8 cellular contexts compared by ENCODE assay signal in the genomic region with DNA sequence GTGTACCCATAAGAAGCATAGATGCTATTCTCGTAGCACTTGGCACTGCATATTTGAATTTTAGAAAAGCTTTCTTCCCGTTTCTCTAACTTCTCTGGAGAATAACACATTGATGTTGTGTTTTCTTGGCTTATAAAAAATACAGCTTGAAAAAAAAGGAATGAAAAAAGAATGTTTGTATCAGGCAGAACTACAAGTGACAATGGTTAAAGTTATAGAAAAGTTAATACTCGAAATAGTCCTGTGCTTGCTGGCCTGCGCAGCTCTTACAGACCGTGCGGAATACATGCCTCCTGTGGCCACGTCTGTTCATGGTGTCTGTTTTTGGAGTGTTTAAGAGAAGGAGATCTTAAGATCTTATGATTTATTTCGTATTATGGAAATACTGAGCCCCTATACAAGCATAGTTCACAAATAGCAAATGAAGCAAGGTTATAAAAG. TPM values are rescaled to one million over a fixed set of nuclear protein-coding genes. Genes with fewer than 3 reads are reported as not detected.
DNase-seq lines count a peak whose midpoint lies in the region; ATAC-seq and TF ChIP-seq lines count a peak whose summit lies in the region.

No MANE protein-coding gene starts in this region.

- ATAC-seq in GM19463 (IDR thresholded peaks at IDR 0.05; ENCODE audit: unreplicated experiment) (peak; percentile 23), foreskin keratinocyte (no peak), HG02885 (IDR thresholded peaks at IDR 0.05; ENCODE audit: poor library complexity, unreplicated experiment) (no peak)

- no peak overlapping the region for H3K27ac ChIP-seq in foreskin keratinocyte

- H3K9me3 Mint-ChIP-seq in endothelial cell (ENCODE audit: unreplicated experiment), result no peaks in the 10 kb centered on the region
- H3K9me3 Mint-ChIP-seq in neural crest cell, result no peaks in the 10 kb centered on the region

- no peak for DNase-seq in BJ (ENCODE audit: low read depth)
- DNase-seq in OCI-M1 (lab: John Stamatoyannopoulos, UW), result peak; percentile 71
- no peak for DNase-seq in endothelial cell (ENCODE audit: low spot score)
- no peak for DNase-seq in neural crest cell (ENCODE audit: low read depth, low spot score)
- DNase-seq in NOMO-1 (lab: John Stamatoyannopoulos, UW; ENCODE audit: unreplicated experiment in 2 of 2), result no peak
- DNase-seq in foreskin keratinocyte, result no peak

- H3K27ac Mint-ChIP-seq in endothelial cell (ENCODE audit: unreplicated experiment) (peak overlapping the region; percentile 93), neural crest cell (ENCODE audit: unreplicated experiment) (no peak overlapping the region)

- H3K4me3 Mint-ChIP-seq in endothelial cell (ENCODE audit: unreplicated experiment) (peak overlapping the region; percentile 92), neural crest cell (peak overlapping the region; percentile 97)

- CTCF ChIA-PET in BJ (lab: Yijun Ruan, JAX), result interaction anchor here (1.2 to 1.4 kb wide), 3 partner anchors 9 to 13 kb away, joined by 3 to 4 read pairs (median 3); no protein-coding TSS in a partner anchor

- H3K4me1 Mint-ChIP-seq in endothelial cell (ENCODE audit: unreplicated experiment) (peaks cover 7% of the 10 kb centered on the region), neural crest cell (peaks cover 8% of the 10 kb centered on the region)

- POLR2A ChIA-PET in BJ (lab: Charles Lee), result interaction anchor here (1.2 kb wide), 1 partner anchor 11 kb away, joined by 3 read pairs; no protein-coding TSS in a partner anchor

- no peak for TF ChIP-seq CTCF in BJ (IDR thresholded peaks at IDR 0.05; ENCODE audit: insufficient read depth, low read depth, low read length)
- TF ChIP-seq CTCF in endothelial cell (IDR thresholded peaks at IDR 0.05; ENCODE audit: unreplicated experiment), result no peak
- TF ChIP-seq CTCF in neural crest cell (conservative IDR thresholded peaks at IDR 0.05), result no peak
- no peak for TF ChIP-seq CTCF in foreskin keratinocyte (conservative IDR thresholded peaks at IDR 0.05)

- peak overlapping the region; percentile 52 for H3K4me3 ChIP-seq in BJ (ENCODE audit: low read depth, low read length)

- no peaks in the 10 kb centered on the region for H3K4me1 ChIP-seq in foreskin keratinocyte

- no peaks in the 10 kb centered on the region for H3K36me3 ChIP-seq in BJ (ENCODE audit: control insufficient read depth, insufficient read depth, low read length)

- no peaks in the 10 kb centered on the region for H3K36me3 Mint-ChIP-seq in endothelial cell (ENCODE audit: low read depth, unreplicated experiment)
- no peaks in the 10 kb centered on the region for H3K36me3 Mint-ChIP-seq in neural crest cell (ENCODE audit: low read depth)

- H3K27me3 Mint-ChIP-seq in endothelial cell (ENCODE audit: unreplicated experiment), result peaks cover 3% of the 10 kb centered on the region
- H3K27me3 Mint-ChIP-seq in neural crest cell (ENCODE audit: low read depth), result peaks cover 6% of the 10 kb centered on the region

- H3K27me3 ChIP-seq in BJ (ENCODE audit: control insufficient read depth, insufficient read depth, low read length), result no peaks in the 10 kb centered on the region; the same call in none of the 2 replicates
- peaks cover 6% of the 10 kb centered on the region for H3K27me3 ChIP-seq in foreskin keratinocyte

RNA-seq across cellular contexts. Expression of a gene that starts 0.8 kb away (rescaled TPM):
- polyA plus RNA-seq in BJ (2011; rRNA removed) (2.2 and 2.9 TPM in 2 replicates), foreskin keratinocyte (0.30 and 0.40 TPM in 2 replicates)
- 1.8 and 3.8 TPM in 2 replicates for polyA minus RNA-seq in BJ (2011; rRNA and poly(A)+ RNA removed)
- total RNA-seq in endothelial cell (ENCODE audit: unreplicated experiment) (2.4 TPM), neural crest cell (3.5 and 4.7 TPM in 2 replicates), foreskin keratinocyte (1.0 TPM in 2 replicates)

RNA-seq across cellular contexts. Expression of a gene that starts 41.1 kb away (rescaled TPM):
- 58.0 and 117 TPM in 2 replicates for polyA plus RNA-seq in BJ (2011; rRNA removed)
- 65.8 and 74.9 TPM in 2 replicates for polyA minus RNA-seq in BJ (2011; rRNA and poly(A)+ RNA removed)
- 171 TPM for total RNA-seq in endothelial cell (ENCODE audit: unreplicated experiment)
- total RNA-seq in neural crest cell, result 106 and 107 TPM in 2 replicates
- total RNA-seq in foreskin keratinocyte, result 165 and 168 TPM in 2 replicates
- polyA plus RNA-seq in foreskin keratinocyte, result 37.1 and 47.6 TPM in 2 replicates

RNA-seq across cellular contexts. Expression of a gene that starts 44.9 kb away (rescaled TPM):
- polyA plus RNA-seq in BJ (2011; rRNA removed), result 11.1 and 15.9 TPM in 2 replicates
- 5.5 and 8.1 TPM in 2 replicates for polyA minus RNA-seq in BJ (2011; rRNA and poly(A)+ RNA removed)
- total RNA-seq in endothelial cell (ENCODE audit: unreplicated experiment), result 11.8 TPM
- 27.7 and 28.5 TPM in 2 replicates for total RNA-seq in neural crest cell
- total RNA-seq in foreskin keratinocyte, result 25.8 and 30.9 TPM in 2 replicates
- 15.7 and 22.5 TPM in 2 replicates for polyA plus RNA-seq in foreskin keratinocyte
